ENCODE assay signal across 9 cellular contexts in the genomic region with DNA sequence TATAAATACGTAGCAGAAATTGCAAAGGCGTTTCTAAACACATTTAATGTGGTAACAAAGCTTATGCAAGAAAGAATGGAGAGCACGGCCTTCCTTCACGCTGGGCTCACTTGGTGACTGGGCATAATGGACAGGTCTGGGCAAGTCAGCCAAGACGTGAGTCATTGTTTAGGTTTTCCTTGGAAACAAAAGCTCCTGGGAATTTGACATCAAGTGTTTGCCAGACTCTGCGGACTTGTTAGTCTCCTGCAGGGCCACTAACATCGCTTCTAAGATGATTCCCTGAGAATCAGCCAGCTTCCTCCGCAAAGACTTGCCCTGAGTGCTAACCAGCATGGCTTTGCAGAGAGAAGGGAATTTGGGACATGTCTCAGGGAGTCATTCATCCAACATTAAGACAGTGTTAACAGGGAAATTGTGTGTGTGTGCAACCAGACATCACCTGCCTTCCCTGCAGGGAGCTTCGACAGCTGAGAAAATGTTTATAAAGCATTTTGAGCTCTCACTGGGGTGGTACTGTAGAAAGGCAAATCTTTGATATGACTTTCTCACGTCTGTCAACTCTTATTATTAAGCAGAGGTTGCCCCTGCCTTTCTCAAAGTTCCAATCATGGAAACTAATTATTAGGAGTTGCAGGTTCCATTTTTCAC.
DNase-seq lines count a peak whose midpoint lies in the region; ATAC-seq and TF ChIP-seq lines count a peak whose summit lies in the region.
"Had no signal": no experiment of that assay in that cellular context is flagged by ENCODE, and none has a peak within 500 bp of the region (broad histone marks: within the 10 kb centered on the region; RNA-seq: fewer than 3 reads in every experiment).

No MANE protein-coding gene starts in this region.

- no peak overlapping the region for H2BK12ac ChIP-seq in mesenchymal stem cell (ENCODE audit: low read length in 2 of 2)

- H3K23ac ChIP-seq in mesenchymal stem cell (ENCODE audit: low read length in 2 of 2) = no peak overlapping the region

- H4K8ac ChIP-seq in mesenchymal stem cell (ENCODE audit: low read length) = no peak overlapping the region

- H3K27ac ChIP-seq in mesenchymal stem cell (ENCODE audit: low read length, poor library complexity, severe bottlenecking) (peak overlapping the region; percentile 47), Karpas-422 (ENCODE audit: low read length) (no peak overlapping the region)

- H3K4me3 ChIP-seq in choroid plexus epithelial cell (ENCODE audit: low read depth, low read length) (no peak overlapping the region), mesenchymal stem cell (ENCODE audit: insufficient read depth in 1 of 2, low read depth in 1 of 2, low read length in 2 of 2) (no peak overlapping the region), Karpas-422 (ENCODE audit: low read length) (no peak overlapping the region)
- H3K4me3 ChIP-seq: mucosa of descending colon had no signal

- H4K91ac ChIP-seq in mesenchymal stem cell (ENCODE audit: low read length) = no peak overlapping the region

- no peak overlapping the region for H3K4ac ChIP-seq in mesenchymal stem cell (ENCODE audit: low read depth in 1 of 2, low read length in 2 of 2)

- DNase-seq in Ammon's horn (ENCODE audit: low spot score) (peak; percentile 59), NCI-H1930 (lab: John Stamatoyannopoulos, UW) (peak; percentile 93), choroid plexus epithelial cell (ENCODE audit: low read depth) (peak; percentile 40), mesenchymal stem cell (peak; percentile 92), Karpas-422 (no peak)
- no peak for DNase-seq in effector CD8-positive, alpha-beta T cell (lab: John Stamatoyannopoulos, UW)
- DNase-seq: mucosa of descending colon had no signal

- no peaks in the 10 kb centered on the region for H3K27me3 ChIP-seq in mesenchymal stem cell (ENCODE audit: control insufficient read depth in 1 of 2, insufficient read depth in 1 of 2, low read length in 2 of 2)
- no peaks in the 10 kb centered on the region for H3K27me3 ChIP-seq in Karpas-422 (ENCODE audit: low read length)

- no peaks in the 10 kb centered on the region for H4K20me1 ChIP-seq in Karpas-422 (ENCODE audit: insufficient read depth, low read depth, low read length)

- H3K79me2 ChIP-seq in Karpas-422 (ENCODE audit: low read length) = no peaks in the 10 kb centered on the region

- no peak overlapping the region for H2BK15ac ChIP-seq in mesenchymal stem cell (ENCODE audit: low read depth, poor library complexity, severe bottlenecking)

- H2AK5ac ChIP-seq in mesenchymal stem cell (ENCODE audit: low read length, severe bottlenecking) = no peak overlapping the region

- H3K79me1 ChIP-seq in mesenchymal stem cell (replicated peaks; ENCODE audit: low read length, poor library complexity, severe bottlenecking) = no peaks in the 10 kb centered on the region

- no peaks in the 10 kb centered on the region for H3K9me2 ChIP-seq in Karpas-422 (replicated peaks; ENCODE audit: insufficient read depth, low read length)

- peaks cover 4% of the 10 kb centered on the region for H3K4me1 ChIP-seq in mesenchymal stem cell (ENCODE audit: control insufficient read depth, insufficient read depth, low read depth, low read length)
- H3K4me1 ChIP-seq in Karpas-422 (ENCODE audit: low read length) = no peaks in the 10 kb centered on the region

- H3K9ac ChIP-seq in mesenchymal stem cell (ENCODE audit: low read length) (peak overlapping the region; percentile 31), Karpas-422 (ENCODE audit: low read length) (no peak overlapping the region)

- H2BK120ac ChIP-seq in mesenchymal stem cell (ENCODE audit: low read depth, low read length) = no peak overlapping the region

- ATAC-seq in GM19023 (IDR thresholded peaks at IDR 0.05; ENCODE audit: unreplicated experiment) (no peak), GM21576 (IDR thresholded peaks at IDR 0.05; ENCODE audit: unreplicated experiment) (no peak)
- ATAC-seq: mucosa of descending colon had no signal

- no peak overlapping the region for H3K14ac ChIP-seq in mesenchymal stem cell (ENCODE audit: low read length in 2 of 2)

- H2BK5ac ChIP-seq in mesenchymal stem cell (ENCODE audit: low read depth, low read length, poor library complexity, severe bottlenecking) = no peak overlapping the region

- no peaks in the 10 kb centered on the region for H3K36me3 ChIP-seq in mesenchymal stem cell (ENCODE audit: control insufficient read depth in 1 of 2, insufficient read depth in 2 of 2, low read depth in 1 of 2, low read length in 2 of 2)
- no peaks in the 10 kb centered on the region for H3K36me3 ChIP-seq in Karpas-422 (ENCODE audit: insufficient read depth, low read length)

- H2AFZ ChIP-seq in mesenchymal stem cell (ENCODE audit: low read depth, low read length) (no peak overlapping the region), Karpas-422 (ENCODE audit: low read length) (no peak overlapping the region)

- peak overlapping the region; percentile 20 for H3K4me2 ChIP-seq in mesenchymal stem cell (ENCODE audit: low read length, poor library complexity, severe bottlenecking)
- no peak overlapping the region for H3K4me2 ChIP-seq in Karpas-422 (ENCODE audit: low read depth, low read length, poor library complexity, severe bottlenecking)

- WGBS in mesenchymal stem cell = 43% methylated on average over 9 of the region's 10 CpGs

- H3K18ac ChIP-seq in mesenchymal stem cell (ENCODE audit: low read depth in 1 of 2, low read length in 2 of 2) = no peak overlapping the region

- no peak for TF ChIP-seq CTCF in choroid plexus epithelial cell (conservative IDR thresholded peaks at IDR 0.05; ENCODE audit: low read depth, low read length)

- H3K9me3 ChIP-seq in mesenchymal stem cell (ENCODE audit: control insufficient read depth, low read length) = no peaks in the 10 kb centered on the region
- H3K9me3 ChIP-seq in Karpas-422 (ENCODE audit: low read length) = no peaks in the 10 kb centered on the region
- H3K9me3 ChIP-seq: mucosa of descending colon had no signal

Comparison
In these comparisons a context has a peak if more than half of its experiments do, and no peak if none do; other contexts are left out.
1. DNase-seq: peak in Ammon's horn (single experiment), NCI-H1930 (2 of 2), choroid plexus epithelial cell (single experiment) and mesenchymal stem cell (single experiment); none in Karpas-422 (single experiment) and effector CD8-positive, alpha-beta T cell (single experiment).